Comparison of ENCODE assay signal across 22 cellular contexts in the genomic region with DNA sequence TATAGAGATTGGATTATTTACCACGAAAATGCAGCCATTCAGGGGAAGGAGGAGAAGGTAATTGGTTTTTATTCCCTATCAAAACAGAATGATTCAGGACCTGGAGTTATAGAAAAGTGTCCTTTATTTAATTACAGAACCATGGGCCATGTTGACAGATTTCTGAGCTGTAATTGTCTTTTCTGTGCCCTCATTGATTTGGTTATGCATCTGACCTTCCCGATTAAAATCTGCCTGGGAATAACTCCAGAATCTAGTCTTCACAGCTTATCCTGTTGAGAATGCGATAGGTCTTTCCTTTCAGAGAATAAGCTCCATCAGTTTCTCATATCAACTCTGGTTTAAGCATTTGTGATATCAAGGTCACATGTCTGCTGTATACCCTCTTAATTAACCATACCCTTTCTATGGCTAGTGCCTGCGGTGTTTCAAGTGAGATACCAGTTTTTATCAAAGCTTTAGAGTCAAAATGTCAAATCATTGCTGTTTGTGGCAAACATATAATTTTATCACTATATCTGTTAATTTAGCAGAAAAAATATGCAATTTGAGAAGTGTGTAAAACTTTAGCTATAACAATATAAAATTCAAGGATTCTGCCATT. TPM values are rescaled to one million over a fixed set of nuclear protein-coding genes. Genes with fewer than 3 reads are reported as not detected.
"Had no signal": no experiment of that assay in that cellular context is flagged by ENCODE, and none has a peak within 500 bp of the region (broad histone marks: within the 10 kb centered on the region; RNA-seq: fewer than 3 reads in every experiment).

No MANE protein-coding gene starts in this region.

- H3K36me3 Mint-ChIP-seq: naive thymus-derived CD4-positive, alpha-beta T cell; stimulated activated naive B cell treated with anti-CD40 and anti-IgM and Interleukin-4, amounts not matched to agents 10 μg/mL and 1 μg/mL and 100 μg/mL, for 72 hours; type B pancreatic cell had no signal

- H3K36me3 ChIP-seq: colonic mucosa, ovary, spleen, thyroid gland had no signal

- H3K27me3 Mint-ChIP-seq: stimulated activated naive B cell treated with anti-CD40 and anti-IgM and Interleukin-4, amounts not matched to agents 10 μg/mL and 1 μg/mL and 100 μg/mL, for 72 hours; stimulated activated naive CD8-positive, alpha-beta T cell treated with anti-CD3 and anti-CD28 coated beads, Interleukin-15, amount 100 ng/mL, for 72 hours had no signal

- H3K9me3 Mint-ChIP-seq: endodermal cell; stimulated activated naive B cell treated with anti-CD40 and anti-IgM and Interleukin-4, amounts not matched to agents 10 μg/mL and 1 μg/mL and 100 μg/mL, for 72 hours; stimulated activated naive CD8-positive, alpha-beta T cell treated with anti-CD3 and anti-CD28 coated beads, Interleukin-15, amount 100 ng/mL, for 72 hours had no signal

- H3K4me3 Mint-ChIP-seq: endodermal cell; naive thymus-derived CD4-positive, alpha-beta T cell; neural crest cell; stimulated activated naive B cell treated with anti-CD40 and anti-IgM and Interleukin-4, amounts not matched to agents 10 μg/mL and 1 μg/mL and 100 μg/mL, for 72 hours; stimulated activated naive CD8-positive, alpha-beta T cell treated with anti-CD3 and anti-CD28 coated beads, Interleukin-15, amount 100 ng/mL, for 72 hours; type B pancreatic cell had no signal

- H3K4me3 ChIP-seq: colonic mucosa, ovary, psoas muscle, spleen, thyroid gland had no signal

- H3K4me1 ChIP-seq: colonic mucosa, foreskin keratinocyte, psoas muscle, spleen, thyroid gland had no signal

- ATAC-seq: foreskin keratinocyte; naive thymus-derived CD4-positive, alpha-beta T cell; psoas muscle; sciatic nerve; stimulated activated naive B cell treated with anti-CD40 and anti-IgM and Interleukin-4, amounts not matched to agents 10 μg/mL and 1 μg/mL and 100 μg/mL, for 72 hours; stimulated activated naive CD8-positive, alpha-beta T cell treated with anti-CD3 and anti-CD28 coated beads, Interleukin-15, amount 100 ng/mL, for 72 hours had no signal

- H3K4me1 Mint-ChIP-seq: naive thymus-derived CD4-positive, alpha-beta T cell; stimulated activated naive B cell treated with anti-CD40 and anti-IgM and Interleukin-4, amounts not matched to agents 10 μg/mL and 1 μg/mL and 100 μg/mL, for 72 hours; stimulated activated naive CD8-positive, alpha-beta T cell treated with anti-CD3 and anti-CD28 coated beads, Interleukin-15, amount 100 ng/mL, for 72 hours had no signal

- H3K27ac ChIP-seq: colonic mucosa, foreskin keratinocyte, ovary, psoas muscle, spleen, thyroid gland had no signal

- H3K27ac Mint-ChIP-seq: naive thymus-derived CD4-positive, alpha-beta T cell; stimulated activated naive B cell treated with anti-CD40 and anti-IgM and Interleukin-4, amounts not matched to agents 10 μg/mL and 1 μg/mL and 100 μg/mL, for 72 hours; stimulated activated naive CD8-positive, alpha-beta T cell treated with anti-CD3 and anti-CD28 coated beads, Interleukin-15, amount 100 ng/mL, for 72 hours; type B pancreatic cell had no signal

- DNase-seq: cerebellar nuclear complex; colonic mucosa; dermis blood vessel endothelial cell; effector CD4-positive, alpha-beta T cell; endodermal cell; erythroblast; foreskin keratinocyte; kidney glomerular epithelial cell; naive thymus-derived CD4-positive, alpha-beta T cell; ovary; psoas muscle; spleen; stimulated activated CD4-positive, alpha-beta T cell treated with anti-CD3 and anti-CD28 coated beads, Interleukin-15, amount 100 ng/mL, for 24 hours; stimulated activated CD4-positive, alpha-beta T cell treated with anti-CD3 and anti-CD28 coated beads, Interleukin-1b, Interleukin-23, amount 100 ng/mL, for 48 hours; stimulated activated CD4-positive, alpha-beta T cell treated with anti-CD3 and anti-CD28 coated beads, Interleukin-4, amount 100 ng/mL, for 4 hours; stimulated activated naive B cell treated with anti-CD40 and anti-IgM and Interleukin-4, amounts not matched to agents 10 μg/mL and 1 μg/mL and 100 μg/mL, for 72 hours; stimulated activated naive CD8-positive, alpha-beta T cell treated with anti-CD3 and anti-CD28 coated beads, Interleukin-15, amount 100 ng/mL, for 72 hours; thyroid gland had no signal

- H3K27me3 ChIP-seq: colonic mucosa, ovary, spleen, thyroid gland had no signal

- H3K9me3 ChIP-seq: colonic mucosa, ovary, psoas muscle, spleen, thyroid gland had no signal

RNA-seq across cellular contexts. Expression of gene ANK2, which starts 37.2 kb away (rescaled TPM):
- total RNA-seq: endothelial cell of umbilical vein had no signal
